In the genomic region with DNA sequence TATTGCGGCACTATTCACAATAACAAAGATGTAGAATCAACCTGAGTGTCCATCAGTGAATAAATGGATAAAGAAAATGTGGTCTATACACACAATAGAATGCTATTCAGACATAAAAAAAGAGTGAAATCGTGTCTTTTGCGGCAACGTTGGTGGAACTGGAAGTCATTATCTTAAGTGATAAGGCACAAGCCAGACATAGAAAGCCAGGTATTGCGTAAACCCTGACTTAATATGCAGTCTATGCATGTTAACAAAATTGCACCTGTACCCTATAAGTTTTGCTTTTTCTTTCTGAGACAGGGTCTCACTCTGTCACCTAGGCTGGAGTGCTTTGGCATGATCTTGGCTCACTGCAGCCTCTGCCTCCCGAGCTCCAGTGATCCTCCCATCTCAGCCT, we compare ENCODE assay signal across 28 cellular contexts.
"Had no signal": no experiment of that assay in that cellular context is flagged by ENCODE, and none has a peak within 500 bp of the region (broad histone marks: within the 10 kb centered on the region; RNA-seq: fewer than 3 reads in every experiment).

No MANE protein-coding gene starts in this region.

- H3K27ac Mint-ChIP-seq: activated CD4-positive, alpha-beta memory T cell treated with anti-CD3 and anti-CD28 coated beads, Interleukin-2, amount 10 ng/mL, durations not matched to agents 7 days and 5 days; activated CD4-positive, alpha-beta T cell treated with anti-CD3 and anti-CD28 coated beads, Interleukin-2, amount 10 ng/mL, durations not matched to agents 7 days and 5 days; activated T-cell treated with anti-CD3 and anti-CD28 coated beads, Interleukin-2, amount 50 U/mL, for 24 hours; activated T-helper 17 cell treated with anti-CD3 and anti-CD28 coated beads, Interleukin-2, amount 50 U/mL, for 72 hours; endodermal cell; nephron; stimulated activated naive B cell treated with anti-CD40 and anti-IgM and Interleukin-4, amounts not matched to agents 10 μg/mL and 1 μg/mL and 100 μg/mL, for 72 hours had no signal

- H3K4me3 Mint-ChIP-seq: activated CD4-positive, alpha-beta memory T cell treated with anti-CD3 and anti-CD28 coated beads, Interleukin-2, amount 10 ng/mL, durations not matched to agents 7 days and 5 days; activated CD4-positive, alpha-beta T cell treated with anti-CD3 and anti-CD28 coated beads, Interleukin-2, amount 10 ng/mL, durations not matched to agents 7 days and 5 days; activated T-cell treated with anti-CD3 and anti-CD28 coated beads, Interleukin-2, amount 50 U/mL, for 24 hours; activated T-helper 17 cell treated with anti-CD3 and anti-CD28 coated beads, Interleukin-2, amount 50 U/mL, for 72 hours; central memory CD8-positive, alpha-beta T cell; dendritic cell treated with granulocyte-macrophage colony-stimulating factor and Interleukin-4, amounts not matched to agents 40 ng/mL and 50 ng/mL, for 4 days; endodermal cell; nephron; stimulated activated naive B cell treated with anti-CD40 and anti-IgM and Interleukin-4, amounts not matched to agents 10 μg/mL and 1 μg/mL and 100 μg/mL, for 72 hours had no signal

- H3K4me2 ChIP-seq: smooth muscle cell had no signal

- H3K4me3 ChIP-seq: esophagus muscularis mucosa, left ventricle myocardium inferior, lung, mucosa of descending colon, psoas muscle, smooth muscle cell, stomach, thyroid gland, upper lobe of left lung, vagina had no signal

- H3K9me3 Mint-ChIP-seq: activated CD4-positive, alpha-beta memory T cell treated with anti-CD3 and anti-CD28 coated beads, Interleukin-2, amount 10 ng/mL, durations not matched to agents 7 days and 5 days; activated CD4-positive, alpha-beta T cell treated with anti-CD3 and anti-CD28 coated beads, Interleukin-2, amount 10 ng/mL, durations not matched to agents 7 days and 5 days; activated T-cell treated with anti-CD3 and anti-CD28 coated beads, Interleukin-2, amount 50 U/mL, for 24 hours; activated T-helper 17 cell treated with anti-CD3 and anti-CD28 coated beads, Interleukin-2, amount 50 U/mL, for 72 hours; central memory CD8-positive, alpha-beta T cell; dendritic cell treated with granulocyte-macrophage colony-stimulating factor and Interleukin-4, amounts not matched to agents 40 ng/mL and 50 ng/mL, for 4 days; endodermal cell; stimulated activated naive B cell treated with anti-CD40 and anti-IgM and Interleukin-4, amounts not matched to agents 10 μg/mL and 1 μg/mL and 100 μg/mL, for 72 hours had no signal

- H3K36me3 ChIP-seq: esophagus muscularis mucosa, left ventricle myocardium inferior, stomach, thyroid gland, upper lobe of left lung, vagina had no signal

- H3K27ac ChIP-seq: esophagus muscularis mucosa, parathyroid adenoma, psoas muscle, stomach, thyroid gland, upper lobe of left lung, vagina had no signal

- H3K9me3 ChIP-seq: esophagus muscularis mucosa, left ventricle myocardium inferior, mucosa of descending colon, psoas muscle, stomach, thyroid gland, upper lobe of left lung, vagina had no signal

- H3K9ac ChIP-seq: parathyroid adenoma had no signal

- ATAC-seq: activated T-helper 17 cell treated with anti-CD3 and anti-CD28 coated beads, Interleukin-2, amount 50 U/mL, for 72 hours; mucosa of descending colon; psoas muscle; stimulated activated naive B cell treated with anti-CD40 and anti-IgM and Interleukin-4, amounts not matched to agents 10 μg/mL and 1 μg/mL and 100 μg/mL, for 72 hours had no signal

- H3K4me1 Mint-ChIP-seq: nephron had no signal

- H3K4me1 ChIP-seq: parathyroid adenoma had no signal

- H3K27me3 ChIP-seq: esophagus muscularis mucosa, stomach, thyroid gland, upper lobe of left lung, vagina had no signal

- DNase-seq: activated CD4-positive, alpha-beta memory T cell treated with anti-CD3 and anti-CD28 coated beads, Interleukin-2, amount 10 ng/mL, durations not matched to agents 7 days and 5 days; activated CD4-positive, alpha-beta T cell treated with anti-CD3 and anti-CD28 coated beads for 1 hour; activated CD4-positive, alpha-beta T cell treated with anti-CD3 and anti-CD28 coated beads, Interleukin-2, amount 10 ng/mL, durations not matched to agents 7 days and 5 days; activated CD8-positive, alpha-beta memory T cell treated with anti-CD3 and anti-CD28 coated beads, Interleukin-2, amount 50 U/mL, for 48 hours; activated gamma-delta T cell treated with Interleukin-2 at 50 U/mL for 16 hours; activated naive CD4-positive, alpha-beta T cell treated with anti-CD3 and anti-CD28 coated beads, Interleukin-2, amount 50 U/mL, for 16 hours; activated T-cell treated with anti-CD3 and anti-CD28 coated beads, Interleukin-2, amount 50 U/mL, for 24 hours; amygdala; endodermal cell; foreskin melanocyte; glutamatergic neuron; left ventricle myocardium inferior; mucosa of descending colon; psoas muscle; stimulated activated CD4-positive, alpha-beta T cell treated with anti-CD3 and anti-CD28 coated beads, Interleukin-1b, Interleukin-23, amount 100 ng/mL, for 48 hours; stimulated activated naive B cell treated with anti-CD40 and anti-IgM and Interleukin-4, amounts not matched to agents 10 μg/mL and 1 μg/mL and 100 μg/mL, for 72 hours; stomach; thyroid gland; upper lobe of left lung had no signal

- H2AFZ ChIP-seq: parathyroid adenoma had no signal

- H3K27me3 Mint-ChIP-seq: activated CD4-positive, alpha-beta memory T cell treated with anti-CD3 and anti-CD28 coated beads, Interleukin-2, amount 10 ng/mL, durations not matched to agents 7 days and 5 days; activated CD4-positive, alpha-beta T cell treated with anti-CD3 and anti-CD28 coated beads, Interleukin-2, amount 10 ng/mL, durations not matched to agents 7 days and 5 days; activated T-cell treated with anti-CD3 and anti-CD28 coated beads, Interleukin-2, amount 50 U/mL, for 24 hours; activated T-helper 17 cell treated with anti-CD3 and anti-CD28 coated beads, Interleukin-2, amount 50 U/mL, for 72 hours; central memory CD8-positive, alpha-beta T cell; dendritic cell treated with granulocyte-macrophage colony-stimulating factor and Interleukin-4, amounts not matched to agents 40 ng/mL and 50 ng/mL, for 4 days; stimulated activated naive B cell treated with anti-CD40 and anti-IgM and Interleukin-4, amounts not matched to agents 10 μg/mL and 1 μg/mL and 100 μg/mL, for 72 hours had no signal
